Comparison of ENCODE assay signal across 19 cellular contexts in genomic region chr5:72296251-72296650, GRCh38. TPM values are rescaled to one million over a fixed set of nuclear protein-coding genes. Genes with fewer than 3 reads are reported as not detected.
DNase-seq lines count a peak whose midpoint lies in the region; TF ChIP-seq lines count a peak whose summit lies in the region.
"Had no signal": no experiment of that assay in that cellular context is flagged by ENCODE, and none has a peak within 500 bp of the region (broad histone marks: within the 10 kb centered on the region; RNA-seq: fewer than 3 reads in every experiment).

No MANE protein-coding gene starts in this region.

- H3K9me3 ChIP-seq in OCI-LY7 (ENCODE audit: low read length), result no peaks in the 10 kb centered on the region
- no peaks in the 10 kb centered on the region for H3K9me3 ChIP-seq in neural progenitor cell (ENCODE audit: low read depth)
- no peaks in the 10 kb centered on the region for H3K9me3 ChIP-seq in GM23248 (ENCODE audit: low read depth)
- H3K9me3 ChIP-seq: colonic mucosa, right atrium auricular region, upper lobe of left lung had no signal

- WGBS in GM23248 (ENCODE audit: low coverage in 1 of 2, low lambda C conversion rate in 2 of 2, missing lambda C conversion rate in 2 of 2), 2 experiments, result 97 to 98% methylated on average over 2 of the region's 2 CpGs

- H2AFZ ChIP-seq in OCI-LY7 (ENCODE audit: low read length) (no peak overlapping the region), neural progenitor cell (replicated peaks) (no peak overlapping the region), GM23248 (no peak overlapping the region)

- peaks cover 26% of the 10 kb centered on the region for H3K36me3 Mint-ChIP-seq in neural progenitor cell
- H3K36me3 Mint-ChIP-seq in activated T-helper 1 cell treated with anti-CD3 and anti-CD28 coated beads, Interleukin-12 subunit alpha, Interleukin-12 subunit beta, Interleukin-2, Interleukin-4 antibody, amounts not matched to agents 30 ng/mL and 10 ng/mL and 1 ng/mL, durations not matched to agents 14 hours and 24 hours and 36 hours (ENCODE audit: low read depth), result peaks cover 22% of the 10 kb centered on the region

- POLR2A ChIA-PET in OCI-LY7 (lab: Charles Lee), result interaction anchor here (0.6 to 7.5 kb wide), 2 partner anchors 9 to 23 kb away, joined by 3 to 97 read pairs; no protein-coding TSS in a partner anchor

- H3K27ac ChIP-seq in OCI-LY7 (ENCODE audit: low read depth, low read length, poor library complexity, severe bottlenecking) (peak overlapping the region; percentile 86), neural progenitor cell (peak overlapping the region; percentile 39), GM23248 (no peak overlapping the region)
- H3K27ac ChIP-seq: colonic mucosa, right atrium auricular region, upper lobe of left lung had no signal

- no peaks in the 10 kb centered on the region for H3K9me2 ChIP-seq in OCI-LY7 (ENCODE audit: insufficient read depth, low read length)
- no peaks in the 10 kb centered on the region for H3K9me2 ChIP-seq in GM23248 (ENCODE audit: insufficient read depth)

- H3K27me3 ChIP-seq in neural progenitor cell, result no peaks in the 10 kb centered on the region
- no peaks in the 10 kb centered on the region for H3K27me3 ChIP-seq in H7 (ENCODE audit: control insufficient read depth, insufficient read depth, low read length)
- H3K27me3 ChIP-seq in GM23248 (replicated peaks; ENCODE audit: insufficient read depth), result no peaks in the 10 kb centered on the region
- H3K27me3 ChIP-seq: colonic mucosa, right atrium auricular region, upper lobe of left lung had no signal

- H3K4me1 ChIP-seq in OCI-LY7 (ENCODE audit: insufficient read depth, low read length, poor library complexity, severe bottlenecking) (peaks cover 97% of the 10 kb centered on the region), neural progenitor cell (peaks cover 23% of the 10 kb centered on the region), GM23248 (ENCODE audit: insufficient read depth) (0 out of 2 replicates have a peak, but pooled peaks cover 3% of the 10 kb centered on the region)
- H3K4me1 ChIP-seq: colonic mucosa had no signal

- H3K4me3 ChIP-seq in OCI-LY7 (ENCODE audit: low read depth, low read length, poor library complexity, severe bottlenecking) (peak overlapping the region; percentile 40), neural progenitor cell (no peak overlapping the region), H7 (ENCODE audit: insufficient read depth, low read depth, low read length) (no peak overlapping the region), GM23248 (no peak overlapping the region)
- H3K4me3 ChIP-seq: colonic mucosa, right atrium auricular region, upper lobe of left lung had no signal

- H3K36me3 ChIP-seq in OCI-LY7 (ENCODE audit: insufficient read depth, low read length), result peaks cover 59% of the 10 kb centered on the region; the same call in 1 of the 2 replicates
- H3K36me3 ChIP-seq in neural progenitor cell, result peaks cover 8% of the 10 kb centered on the region
- H3K36me3 ChIP-seq in H7 (replicated peaks; ENCODE audit: control insufficient read depth, insufficient read depth, low read length), result no peaks in the 10 kb centered on the region; the same call in 1 of the 2 replicates
- H3K36me3 ChIP-seq in GM23248 (ENCODE audit: low read depth), result peaks cover 24% of the 10 kb centered on the region; the same call in 1 of the 2 replicates
- H3K36me3 ChIP-seq: colonic mucosa, right atrium auricular region had no signal

- BruUV-seq in OCI-LY7 (replicated peaks; lab: Mats Ljungman, UMichigan), result no TSS peak

- DNase-seq in G401 (ENCODE audit: low spot score) (peak; percentile 85), NCI-H1694 treated with DMSO at 0.1 percent for 48 hours (lab: John Stamatoyannopoulos, UW) (peak; percentile 95), OCI-LY7 (ENCODE audit: low spot score) (peak; percentile 29), neural progenitor cell (ENCODE audit: low spot score) (no peak), H7 (no peak), GM23248 (no peak)
- DNase-seq in activated T-helper 1 cell treated with anti-CD3 and anti-CD28 coated beads, Interleukin-12 subunit alpha, Interleukin-12 subunit beta, Interleukin-2, Interleukin-4 antibody, amounts not matched to agents 30 ng/mL and 10 ng/mL and 1 ng/mL, durations not matched to agents 14 hours and 24 hours and 36 hours (ENCODE audit: low spot score), result no peak
- DNase-seq: activated CD4-positive, CD25-positive, alpha-beta regulatory T cell treated with anti-CD3 and anti-CD28 coated beads, Interleukin-2, amount 50 U/mL, for 72 hours; activated naive CD8-positive, alpha-beta T cell treated with anti-CD3 and anti-CD28 coated beads for 36 hours; AML-193; colonic mucosa; COR-L47; endodermal cell; GOT3; kidney glomerular epithelial cell; NCI-H1105; stimulated activated CD4-positive, alpha-beta T cell treated with anti-CD3 and anti-CD28 coated beads, Interleukin-12 subunit alpha, Interleukin-12 subunit beta, amount 100 ng/mL, for 4 hours; upper lobe of left lung had no signal

- intact Hi-C loops in OCI-LY7 (cut with micrococcal nuclease; ENCODE audit: unreplicated experiment), result no loop called here
- intact Hi-C loops in activated T-helper 1 cell treated with anti-CD3 and anti-CD28 coated beads, Interleukin-12 subunit alpha, Interleukin-12 subunit beta, Interleukin-2, Interleukin-4 antibody, amounts not matched to agents 30 ng/mL and 10 ng/mL and 1 ng/mL, durations not matched to agents 14 hours and 24 hours and 36 hours (cut with micrococcal nuclease), result no loop called here

- H3K9me3 Mint-ChIP-seq in neural progenitor cell, result no peaks in the 10 kb centered on the region
- H3K9me3 Mint-ChIP-seq in activated T-helper 1 cell treated with anti-CD3 and anti-CD28 coated beads, Interleukin-12 subunit alpha, Interleukin-12 subunit beta, Interleukin-2, Interleukin-4 antibody, amounts not matched to agents 30 ng/mL and 10 ng/mL and 1 ng/mL, durations not matched to agents 14 hours and 24 hours and 36 hours, result no peaks in the 10 kb centered on the region
- H3K9me3 Mint-ChIP-seq: activated naive CD8-positive, alpha-beta T cell treated with anti-CD3 and anti-CD28 coated beads for 36 hours; endodermal cell had no signal

- H3K27ac Mint-ChIP-seq in neural progenitor cell, result no peak overlapping the region
- H3K27ac Mint-ChIP-seq in activated T-helper 1 cell treated with anti-CD3 and anti-CD28 coated beads, Interleukin-12 subunit alpha, Interleukin-12 subunit beta, Interleukin-2, Interleukin-4 antibody, amounts not matched to agents 30 ng/mL and 10 ng/mL and 1 ng/mL, durations not matched to agents 14 hours and 24 hours and 36 hours, result no peak overlapping the region
- H3K27ac Mint-ChIP-seq: activated naive CD8-positive, alpha-beta T cell treated with anti-CD3 and anti-CD28 coated beads for 36 hours; endodermal cell had no signal

- TF ChIP-seq CTCF in OCI-LY7 (conservative IDR thresholded peaks at IDR 0.05; ENCODE audit: low read length) (no peak), neural progenitor cell (IDR thresholded peaks at IDR 0.05) (no peak)

- H3K9ac ChIP-seq in neural progenitor cell, result no peak overlapping the region
- no peak overlapping the region for H3K9ac ChIP-seq in GM23248

- H4K20me1 ChIP-seq in OCI-LY7 (ENCODE audit: insufficient read depth, low read length), result no peaks in the 10 kb centered on the region
- H4K20me1 ChIP-seq in neural progenitor cell (ENCODE audit: low read depth), result no peaks in the 10 kb centered on the region
- H4K20me1 ChIP-seq in GM23248 (ENCODE audit: insufficient read depth), result no peaks in the 10 kb centered on the region

- H3K27me3 Mint-ChIP-seq in neural progenitor cell (ENCODE audit: insufficient read depth, low read depth), result no peaks in the 10 kb centered on the region
- H3K27me3 Mint-ChIP-seq in activated T-helper 1 cell treated with anti-CD3 and anti-CD28 coated beads, Interleukin-12 subunit alpha, Interleukin-12 subunit beta, Interleukin-2, Interleukin-4 antibody, amounts not matched to agents 30 ng/mL and 10 ng/mL and 1 ng/mL, durations not matched to agents 14 hours and 24 hours and 36 hours (ENCODE audit: insufficient read depth), result no peaks in the 10 kb centered on the region
- H3K27me3 Mint-ChIP-seq: activated naive CD8-positive, alpha-beta T cell treated with anti-CD3 and anti-CD28 coated beads for 36 hours had no signal

- H3F3A ChIP-seq in neural progenitor cell (ENCODE audit: low read depth) (peaks cover 13% of the 10 kb centered on the region), GM23248 (ENCODE audit: insufficient read depth) (no peaks in the 10 kb centered on the region)

- CTCF ChIA-PET in OCI-LY7 (lab: Charles Lee; ENCODE audit: unreplicated experiment), result no interaction called here

- H3K79me2 ChIP-seq in OCI-LY7 (ENCODE audit: insufficient read depth, low read depth, low read length) (peaks cover 97% of the 10 kb centered on the region), neural progenitor cell (ENCODE audit: low read depth) (peaks cover 45% of the 10 kb centered on the region), GM23248 (ENCODE audit: insufficient read depth) (peaks cover 45% of the 10 kb centered on the region)

- H3K4me1 Mint-ChIP-seq in neural progenitor cell, result peaks cover 3% of the 10 kb centered on the region
- peaks cover 26% of the 10 kb centered on the region for H3K4me1 Mint-ChIP-seq in activated T-helper 1 cell treated with anti-CD3 and anti-CD28 coated beads, Interleukin-12 subunit alpha, Interleukin-12 subunit beta, Interleukin-2, Interleukin-4 antibody, amounts not matched to agents 30 ng/mL and 10 ng/mL and 1 ng/mL, durations not matched to agents 14 hours and 24 hours and 36 hours (ENCODE audit: low read depth)

- in situ Hi-C loops in G401 (cut with HindIII; ENCODE audit: low sequenced_read_pairs), result no loop called here
- in situ Hi-C loops in GM23248 (cut with MboI), result no loop called here

- H3K4me2 ChIP-seq in OCI-LY7 (ENCODE audit: low read length) (peak overlapping the region; percentile 72), neural progenitor cell (no peak overlapping the region), GM23248 (ENCODE audit: unreplicated experiment) (no peak overlapping the region)

- H3K4me3 Mint-ChIP-seq in neural progenitor cell, result no peak overlapping the region
- H3K4me3 Mint-ChIP-seq in activated T-helper 1 cell treated with anti-CD3 and anti-CD28 coated beads, Interleukin-12 subunit alpha, Interleukin-12 subunit beta, Interleukin-2, Interleukin-4 antibody, amounts not matched to agents 30 ng/mL and 10 ng/mL and 1 ng/mL, durations not matched to agents 14 hours and 24 hours and 36 hours, result no peak overlapping the region
- H3K4me3 Mint-ChIP-seq: activated naive CD8-positive, alpha-beta T cell treated with anti-CD3 and anti-CD28 coated beads for 36 hours; endodermal cell had no signal

RNA-seq across cellular contexts. Expression of gene MRPS27, which starts 23.8 kb away (rescaled TPM):
- 155 and 193 TPM in 2 replicates for total RNA-seq in G401 (2014; rRNA removed; shearing (Covaris generic))
- total RNA-seq in OCI-LY7 (2014; rRNA removed; shearing (Covaris generic)), result 54.1 and 62.6 TPM in 2 replicates
- 70.9 and 74.6 TPM in 2 replicates for total RNA-seq in OCI-LY7 (2022)
- 122 and 154 TPM in 2 replicates for total RNA-seq in neural progenitor cell (ENCODE audit: low replicate concordance)
- total RNA-seq in H7 (2014; rRNA removed; shearing (Covaris generic)), result 119 and 127 TPM in 2 replicates
- total RNA-seq in activated T-helper 1 cell treated with anti-CD3 and anti-CD28 coated beads, Interleukin-12 subunit alpha, Interleukin-12 subunit beta, Interleukin-2, Interleukin-4 antibody, amounts not matched to agents 30 ng/mL and 10 ng/mL and 1 ng/mL, durations not matched to agents 14 hours and 24 hours and 36 hours, result 80.1 and 88.2 TPM in 2 replicates
- 53.4 and 58.5 TPM in 2 replicates for total RNA-seq in GM23248 (2014; rRNA removed; shearing (Covaris generic))
- polyA plus RNA-seq in GM23248 (2016; fragmentation: Nextera tagmentation; extraction: Ambion mirVana), result 35.2 and 36.4 TPM in 2 replicates

RNA-seq across cellular contexts. Expression of gene PTCD2, which starts 23.9 kb away (rescaled TPM):
- 13.2 and 19.9 TPM in 2 replicates for total RNA-seq in G401 (2014; rRNA removed; shearing (Covaris generic))
- total RNA-seq in OCI-LY7 (2014; rRNA removed; shearing (Covaris generic)), result 11.7 and 14.1 TPM in 2 replicates
- total RNA-seq in OCI-LY7 (2022) (15.5 and 17.9 TPM in 2 replicates), neural progenitor cell (ENCODE audit: low replicate concordance) (13.7 and 13.8 TPM in 2 replicates)
- 15.0 and 16.6 TPM in 2 replicates for total RNA-seq in H7 (2014; rRNA removed; shearing (Covaris generic))
- 13.2 and 16.9 TPM in 2 replicates for total RNA-seq in activated T-helper 1 cell treated with anti-CD3 and anti-CD28 coated beads, Interleukin-12 subunit alpha, Interleukin-12 subunit beta, Interleukin-2, Interleukin-4 antibody, amounts not matched to agents 30 ng/mL and 10 ng/mL and 1 ng/mL, durations not matched to agents 14 hours and 24 hours and 36 hours
- total RNA-seq in GM23248 (2014; rRNA removed; shearing (Covaris generic)), result 15.5 and 17.1 TPM in 2 replicates
- polyA plus RNA-seq in GM23248 (2016; fragmentation: Nextera tagmentation; extraction: Ambion mirVana), result 11.1 and 14.0 TPM in 2 replicates

Comparison
In these comparisons a context has a peak if more than half of its experiments do, and no peak if none do; other contexts are left out.
1. DNase-seq: peak in G401 (single experiment), NCI-H1694 treated with DMSO at 0.1 percent for 48 hours (single experiment) and OCI-LY7 (single experiment); none in neural progenitor cell (single experiment), H7 (single experiment), activated T-helper 1 cell treated with anti-CD3 and anti-CD28 coated beads, Interleukin-12 subunit alpha, Interleukin-12 subunit beta, Interleukin-2, Interleukin-4 antibody, amounts not matched to agents 30 ng/mL and 10 ng/mL and 1 ng/mL, durations not matched to agents 14 hours and 24 hours and 36 hours (single experiment) and GM23248 (single experiment).